16 cellular contexts compared by ENCODE assay signal in genomic region chr3:179158336-179159039, GRCh38. TPM values are rescaled to one million over a fixed set of nuclear protein-coding genes. Genes with fewer than 3 reads are reported as not detected.
DNase-seq lines count a peak whose midpoint lies in the region; ATAC-seq and TF ChIP-seq lines count a peak whose summit lies in the region.
"Had no signal": no experiment of that assay in that cellular context is flagged by ENCODE, and none has a peak within 500 bp of the region (broad histone marks: within the 10 kb centered on the region; RNA-seq: fewer than 3 reads in every experiment).

No MANE protein-coding gene starts in this region.

- peaks cover 0 to 7% of the 10 kb centered on the region in 2 donors for H3K9me3 Mint-ChIP-seq in activated naive CD4-positive, alpha-beta T cell treated with anti-CD3 and anti-CD28 coated beads, Interleukin-2, amount 50 U/mL, for 72 hours
- peaks cover 6% of the 10 kb centered on the region for H3K9me3 Mint-ChIP-seq in type B pancreatic cell
- H3K9me3 Mint-ChIP-seq in CD4-positive, alpha-beta memory T cell, result no peaks in the 10 kb centered on the region
- H3K9me3 Mint-ChIP-seq: immature natural killer cell had no signal

- H3K4me3 Mint-ChIP-seq in type B pancreatic cell, result no peak overlapping the region
- peak overlapping the region in 2 of 8 donors; percentile 22 to 30 for H3K4me3 Mint-ChIP-seq in CD4-positive, alpha-beta memory T cell
- H3K4me3 Mint-ChIP-seq: immature natural killer cell had no signal

- no peak overlapping the region for H3K4me3 ChIP-seq in CD4-positive, alpha-beta memory T cell (ENCODE audit: low read length in 2 of 2)
- H3K4me3 ChIP-seq: body of pancreas, mucosa of descending colon, upper lobe of right lung had no signal

- H3K27me3 ChIP-seq in CD4-positive, alpha-beta memory T cell (ENCODE audit: insufficient read depth, low read length), result no peaks in the 10 kb centered on the region
- H3K27me3 ChIP-seq: body of pancreas, upper lobe of right lung had no signal

- ATAC-seq in activated naive CD4-positive, alpha-beta T cell treated with anti-CD3 and anti-CD28 coated beads, Interleukin-2, amount 50 U/mL, for 72 hours, result peak; percentile 36 to 75
- ATAC-seq in GM21576 (IDR thresholded peaks at IDR 0.05; ENCODE audit: unreplicated experiment), result peak; percentile 49
- ATAC-seq in HG03175 (IDR thresholded peaks at IDR 0.05; ENCODE audit: unreplicated experiment), result peak; percentile 62
- ATAC-seq: body of pancreas, mucosa of descending colon, upper lobe of right lung had no signal

- no peaks in the 10 kb centered on the region for H3K9me3 ChIP-seq in CD4-positive, alpha-beta memory T cell (ENCODE audit: control insufficient read depth in 1 of 2, low read length in 2 of 2)
- H3K9me3 ChIP-seq: body of pancreas, mucosa of descending colon, upper lobe of right lung had no signal

- intact Hi-C loops in CD4-positive, alpha-beta memory T cell (cut with micrococcal nuclease), result no loop called here

- peaks cover 50% of the 10 kb centered on the region for H3K4me1 ChIP-seq in CD4-positive, alpha-beta memory T cell (ENCODE audit: insufficient read depth, low read length)

- DNase-seq in activated naive CD4-positive, alpha-beta T cell treated with anti-CD3 and anti-CD28 coated beads, Interleukin-2, amount 50 U/mL, for 72 hours (ENCODE audit: low spot score in 2 of 2), result no peak
- no peak for DNase-seq in activated naive CD4-positive, alpha-beta T cell (lab: John Stamatoyannopoulos, UW)
- DNase-seq in type B pancreatic cell (ENCODE audit: extremely low spot score, unreplicated experiment) (no peak), germinal center (ENCODE audit: low spot score) (no peak), SK-N-DZ (ENCODE audit: low spot score) (no peak)
- DNase-seq in CD4-positive, alpha-beta memory T cell, result no peak
- DNase-seq: activated effector memory CD4-positive, alpha-beta T cell treated with Interleukin-2 at 50 U/mL for 16 hours; body of pancreas; H7; immature natural killer cell; mucosa of descending colon; posterior cingulate gyrus; T-helper 1 cell; upper lobe of right lung had no signal

- CTCF ChIA-PET in CD4-positive, alpha-beta memory T cell (lab: Charles Lee; ENCODE audit: partially characterized antibody), result no interaction called here

- H3K27ac Mint-ChIP-seq in activated naive CD4-positive, alpha-beta T cell treated with anti-CD3 and anti-CD28 coated beads, Interleukin-2, amount 50 U/mL, for 72 hours, result no peak overlapping the region
- H3K27ac Mint-ChIP-seq in type B pancreatic cell, result no peak overlapping the region
- no peak overlapping the region for H3K27ac Mint-ChIP-seq in CD4-positive, alpha-beta memory T cell
- H3K27ac Mint-ChIP-seq: immature natural killer cell had no signal

- H3K36me3 ChIP-seq in CD4-positive, alpha-beta memory T cell (ENCODE audit: insufficient read depth, low read length), result no peaks in the 10 kb centered on the region
- H3K36me3 ChIP-seq: upper lobe of right lung had no signal

- H3K27ac ChIP-seq in CD4-positive, alpha-beta memory T cell (ENCODE audit: low read depth, low read length), result no peak overlapping the region
- H3K27ac ChIP-seq: body of pancreas, upper lobe of right lung had no signal

- peaks cover 12% of the 10 kb centered on the region for H3K4me1 Mint-ChIP-seq in type B pancreatic cell (ENCODE audit: unreplicated experiment)
- H3K4me1 Mint-ChIP-seq in CD4-positive, alpha-beta memory T cell, result peaks cover 44 to 79% (median 59%) of the 10 kb centered on the region in 4 donors

- H3K36me3 Mint-ChIP-seq in activated naive CD4-positive, alpha-beta T cell treated with anti-CD3 and anti-CD28 coated beads, Interleukin-2, amount 50 U/mL, for 72 hours, result no peaks in the 10 kb centered on the region
- peaks cover 4% of the 10 kb centered on the region for H3K36me3 Mint-ChIP-seq in type B pancreatic cell
- no peaks in the 10 kb centered on the region for H3K36me3 Mint-ChIP-seq in CD4-positive, alpha-beta memory T cell
- H3K36me3 Mint-ChIP-seq: immature natural killer cell had no signal

- no peaks in the 10 kb centered on the region for H3K27me3 Mint-ChIP-seq in type B pancreatic cell
- no peaks in the 10 kb centered on the region for H3K27me3 Mint-ChIP-seq in CD4-positive, alpha-beta memory T cell

- TF ChIP-seq CTCF in type B pancreatic cell (conservative IDR thresholded peaks at IDR 0.05), result no peak

- POLR2A ChIA-PET in CD4-positive, alpha-beta memory T cell (lab: Charles Lee; ENCODE audit: partially characterized antibody), result interaction anchor here (2.4 kb wide), 1 partner anchor 10 kb away, joined by 8 read pairs; the partner anchor contains the start of gene PIK3CA

RNA-seq across cellular contexts. Expression of gene PIK3CA, which starts 10.3 kb away (rescaled TPM):
- total RNA-seq in activated naive CD4-positive, alpha-beta T cell treated with anti-CD3 and anti-CD28 coated beads, Interleukin-2, amount 50 U/mL, for 72 hours, result 10 to 100 TPM in 1 of 2 donors, 1 to 10 TPM in 1; 9.0 to 16.0 TPM
- 16.0 and 17.6 TPM in 2 replicates for total RNA-seq in type B pancreatic cell (ENCODE audit: low replicate concordance)
- polyA plus RNA-seq in SK-N-DZ (2014; cell fraction: cytosol; rRNA removed), result 8.7 and 11.9 TPM in 2 replicates
- 12.2 and 13.8 TPM in 2 replicates for polyA plus RNA-seq in SK-N-DZ (2014; cell fraction: nucleus; rRNA removed)
- 10 to 100 TPM; 45.5 to 47.2 TPM for total RNA-seq in CD4-positive, alpha-beta memory T cell
- polyA plus RNA-seq in CD4-positive, alpha-beta memory T cell, result 10 to 100 TPM; 12.4 to 21.8 TPM
